23 cellular contexts compared by ENCODE assay signal in genomic region chr5:59577485-59577884, GRCh38.
"Had no signal": no experiment of that assay in that cellular context is flagged by ENCODE, and none has a peak within 500 bp of the region (broad histone marks: within the 10 kb centered on the region; RNA-seq: fewer than 3 reads in every experiment).

No MANE protein-coding gene starts in this region.

- H3K36me3 ChIP-seq: SJSA1 had no signal

- FAIRE-seq: K562, RCC 7860 had no signal

- H3K27me3 Mint-ChIP-seq: IgD-negative memory B cell had no signal

- H3K4me3 ChIP-seq: K562, SJSA1, SK-N-MC had no signal

- H3K27ac ChIP-seq: KMS-11, SJSA1, SK-N-MC had no signal

- ATAC-seq: K562 had no signal

- DNase-seq: Kasumi-1, MM.1S, NCI-H1092 treated with DMSO at 0.1 percent for 48 hours, NCI-H1436, NCI-H187, NCI-H2029, NCI-H2081 treated with DMSO at 0.1 percent for 48 hours, NCI-H2171, NCI-H226, NCI-H446, NCI-H510A, NCI-H524 treated with DMSO at 0.1 percent for 48 hours, NCI-H69, NCI-H774, Right ventricle myocardium superior, RPMI8226, SIG-M5 had no signal

- H3K4me1 ChIP-seq: SJSA1 had no signal

- H3K27me3 ChIP-seq: SJSA1 had no signal

- H3K9me3 ChIP-seq: SJSA1 had no signal
